In the genomic region with DNA sequence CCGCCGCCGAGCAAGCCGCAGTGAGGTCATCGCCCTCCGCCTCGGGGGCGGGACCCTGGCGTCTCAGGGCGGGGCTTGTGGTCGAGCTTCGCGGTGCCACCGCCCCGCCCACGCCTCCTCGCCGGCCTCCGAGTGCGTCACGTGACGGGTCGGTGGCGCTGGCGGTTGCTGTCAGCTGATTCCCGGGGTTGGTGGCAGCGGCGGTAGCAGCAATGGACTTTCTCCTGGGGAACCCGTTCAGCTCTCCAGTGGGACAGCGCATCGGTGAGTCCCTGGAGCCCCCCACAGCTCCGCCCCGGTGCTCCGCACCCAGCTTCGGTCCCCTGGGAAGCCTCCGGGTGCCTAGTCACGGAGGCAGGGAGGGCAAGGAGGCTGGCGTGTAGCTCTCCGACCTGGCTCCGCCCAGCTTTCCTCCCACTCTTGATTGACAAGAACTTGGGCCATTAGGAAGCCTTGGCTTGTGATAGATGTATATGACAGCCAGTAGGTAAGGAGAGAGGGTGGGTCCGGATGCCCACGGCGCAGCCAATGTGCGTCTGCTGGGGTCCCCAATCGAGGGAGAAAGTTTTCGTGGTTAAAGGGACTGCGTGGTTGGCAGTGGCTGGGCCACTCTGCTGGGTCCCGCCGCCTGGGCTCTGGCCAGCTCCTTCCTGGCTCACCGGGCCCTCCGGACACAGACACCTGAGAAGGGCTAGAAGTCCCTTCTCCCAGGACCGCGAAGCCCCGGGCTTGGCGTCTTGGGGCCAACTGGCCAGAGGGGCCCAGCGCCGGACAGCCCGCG, we compare ENCODE assay signal across 1 cellular context.
A peak's percentile ranks its signal among the peaks of the same experiment; 100 is the strongest.
TF ChIP-seq lines count a peak whose summit lies in the region.

A gene (plus strand): TSS at position 178 of the 781 bp plus-strand sequence. CDS start 35 bp downstream, at position 213.

TF ChIP-seq in A549, 52 proteins besides CTCF, POLR2A, EP300 and RAD21 (continued from another document):
- TF ChIP-seq, protein P1, sequence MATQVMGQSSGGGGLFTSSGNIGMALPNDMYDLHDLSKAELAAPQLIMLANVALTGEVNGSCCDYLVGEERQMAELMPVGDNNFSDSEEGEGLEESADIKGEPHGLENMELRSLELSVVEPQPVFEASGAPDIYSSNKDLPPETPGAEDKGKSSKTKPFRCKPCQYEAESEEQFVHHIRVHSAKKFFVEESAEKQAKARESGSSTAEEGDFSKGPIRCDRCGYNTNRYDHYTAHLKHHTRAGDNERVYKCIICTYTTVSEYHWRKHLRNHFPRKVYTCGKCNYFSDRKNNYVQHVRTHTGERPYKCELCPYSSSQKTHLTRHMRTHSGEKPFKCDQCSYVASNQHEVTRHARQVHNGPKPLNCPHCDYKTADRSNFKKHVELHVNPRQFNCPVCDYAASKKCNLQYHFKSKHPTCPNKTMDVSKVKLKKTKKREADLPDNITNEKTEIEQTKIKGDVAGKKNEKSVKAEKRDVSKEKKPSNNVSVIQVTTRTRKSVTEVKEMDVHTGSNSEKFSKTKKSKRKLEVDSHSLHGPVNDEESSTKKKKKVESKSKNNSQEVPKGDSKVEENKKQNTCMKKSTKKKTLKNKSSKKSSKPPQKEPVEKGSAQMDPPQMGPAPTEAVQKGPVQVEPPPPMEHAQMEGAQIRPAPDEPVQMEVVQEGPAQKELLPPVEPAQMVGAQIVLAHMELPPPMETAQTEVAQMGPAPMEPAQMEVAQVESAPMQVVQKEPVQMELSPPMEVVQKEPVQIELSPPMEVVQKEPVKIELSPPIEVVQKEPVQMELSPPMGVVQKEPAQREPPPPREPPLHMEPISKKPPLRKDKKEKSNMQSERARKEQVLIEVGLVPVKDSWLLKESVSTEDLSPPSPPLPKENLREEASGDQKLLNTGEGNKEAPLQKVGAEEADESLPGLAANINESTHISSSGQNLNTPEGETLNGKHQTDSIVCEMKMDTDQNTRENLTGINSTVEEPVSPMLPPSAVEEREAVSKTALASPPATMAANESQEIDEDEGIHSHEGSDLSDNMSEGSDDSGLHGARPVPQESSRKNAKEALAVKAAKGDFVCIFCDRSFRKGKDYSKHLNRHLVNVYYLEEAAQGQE (IDR thresholded peaks at IDR 0.05), result no peak; the same call in 1 of the 2 replicates
- TF ChIP-seq KDM5A (IDR thresholded peaks at IDR 0.05) (peak; percentile 50), HOXB5 (CRISPR knock-in tag; IDR thresholded peaks at IDR 0.05) (no peak), MAZ (IDR thresholded peaks at IDR 0.05; ENCODE audit: borderline replicate concordance, low read depth, low read length) (no peak), HOXA7 (CRISPR knock-in tag; IDR thresholded peaks at IDR 0.05) (no peak), EHF (CRISPR knock-in tag; IDR thresholded peaks at IDR 0.05) (no peak), CEBPB (IDR thresholded peaks at IDR 0.05) (no peak), HEYL (CRISPR knock-in tag; IDR thresholded peaks at IDR 0.05) (no peak), MYC (IDR thresholded peaks at IDR 0.05; ENCODE audit: borderline replicate concordance, low read length) (peak; percentile 23; the same call in 1 of the 2 replicates)
- TF ChIP-seq, protein P2, sequence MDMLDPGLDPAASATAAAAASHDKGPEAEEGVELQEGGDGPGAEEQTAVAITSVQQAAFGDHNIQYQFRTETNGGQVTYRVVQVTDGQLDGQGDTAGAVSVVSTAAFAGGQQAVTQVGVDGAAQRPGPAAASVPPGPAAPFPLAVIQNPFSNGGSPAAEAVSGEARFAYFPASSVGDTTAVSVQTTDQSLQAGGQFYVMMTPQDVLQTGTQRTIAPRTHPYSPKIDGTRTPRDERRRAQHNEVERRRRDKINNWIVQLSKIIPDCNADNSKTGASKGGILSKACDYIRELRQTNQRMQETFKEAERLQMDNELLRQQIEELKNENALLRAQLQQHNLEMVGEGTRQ (IDR thresholded peaks at IDR 0.05), result peak; percentile 99
- TF ChIP-seq, protein P3, sequence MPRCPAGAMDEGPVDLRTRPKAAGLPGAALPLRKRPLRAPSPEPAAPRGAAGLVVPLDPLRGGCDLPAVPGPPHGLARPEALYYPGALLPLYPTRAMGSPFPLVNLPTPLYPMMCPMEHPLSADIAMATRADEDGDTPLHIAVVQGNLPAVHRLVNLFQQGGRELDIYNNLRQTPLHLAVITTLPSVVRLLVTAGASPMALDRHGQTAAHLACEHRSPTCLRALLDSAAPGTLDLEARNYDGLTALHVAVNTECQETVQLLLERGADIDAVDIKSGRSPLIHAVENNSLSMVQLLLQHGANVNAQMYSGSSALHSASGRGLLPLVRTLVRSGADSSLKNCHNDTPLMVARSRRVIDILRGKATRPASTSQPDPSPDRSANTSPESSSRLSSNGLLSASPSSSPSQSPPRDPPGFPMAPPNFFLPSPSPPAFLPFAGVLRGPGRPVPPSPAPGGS (IDR thresholded peaks at IDR 0.05), result peak; percentile 47; the same call in 1 of the 3 replicates
